ENCODE assay signal across 1 cellular context in the genomic region with DNA sequence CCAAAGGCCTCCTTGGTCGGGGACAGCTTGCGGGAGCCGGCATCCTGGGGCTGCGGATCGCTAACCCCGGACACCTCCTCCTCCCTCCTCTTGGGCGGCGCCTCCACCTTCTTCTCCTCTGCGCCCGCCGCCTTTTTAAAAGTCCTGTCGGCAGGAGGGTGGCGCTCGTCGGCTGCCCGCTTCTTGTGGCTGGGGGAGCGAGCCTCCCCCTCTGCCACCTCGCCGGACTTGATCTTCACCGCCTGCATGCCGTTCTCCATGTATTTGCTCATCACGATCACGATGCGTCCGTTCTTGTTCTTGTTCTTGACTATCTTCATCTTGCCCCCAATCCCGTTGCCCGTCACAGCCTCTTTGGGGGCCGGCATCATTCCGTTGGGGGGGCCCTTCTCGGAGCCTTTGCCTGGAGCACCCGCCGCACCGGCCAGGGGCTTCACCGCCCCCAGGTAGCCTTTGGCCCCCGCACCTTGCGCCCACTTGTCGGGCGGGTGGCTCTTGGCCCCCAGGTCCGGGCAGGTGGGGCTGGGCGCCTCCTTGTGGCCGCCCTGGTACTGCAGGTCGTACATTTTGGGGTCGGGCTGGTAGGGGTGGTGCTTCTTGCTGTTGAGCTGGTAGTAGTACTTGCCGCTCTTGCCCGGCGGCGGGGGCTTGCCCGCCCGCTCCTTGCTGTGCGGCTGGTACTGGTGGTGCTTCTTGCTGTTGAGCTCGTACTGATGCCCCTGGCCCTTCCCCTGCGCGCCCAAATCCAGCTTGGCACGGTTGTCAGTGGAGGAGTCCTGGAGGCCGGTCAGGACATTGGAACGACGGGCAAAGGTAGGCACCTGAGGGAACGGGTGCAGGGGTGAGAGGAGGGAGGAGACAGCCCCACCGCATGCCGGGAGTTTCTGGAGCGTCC.
A peak's percentile ranks its signal among the peaks of the same experiment; 100 is the strongest.
TF ChIP-seq lines count a peak whose summit lies in the region.

No MANE protein-coding gene starts in this region.

TF ChIP-seq in K562, 482 proteins besides CTCF, POLR2A, EP300 and RAD21 (continued from another document and continues in another):
- TF ChIP-seq, protein P1, sequence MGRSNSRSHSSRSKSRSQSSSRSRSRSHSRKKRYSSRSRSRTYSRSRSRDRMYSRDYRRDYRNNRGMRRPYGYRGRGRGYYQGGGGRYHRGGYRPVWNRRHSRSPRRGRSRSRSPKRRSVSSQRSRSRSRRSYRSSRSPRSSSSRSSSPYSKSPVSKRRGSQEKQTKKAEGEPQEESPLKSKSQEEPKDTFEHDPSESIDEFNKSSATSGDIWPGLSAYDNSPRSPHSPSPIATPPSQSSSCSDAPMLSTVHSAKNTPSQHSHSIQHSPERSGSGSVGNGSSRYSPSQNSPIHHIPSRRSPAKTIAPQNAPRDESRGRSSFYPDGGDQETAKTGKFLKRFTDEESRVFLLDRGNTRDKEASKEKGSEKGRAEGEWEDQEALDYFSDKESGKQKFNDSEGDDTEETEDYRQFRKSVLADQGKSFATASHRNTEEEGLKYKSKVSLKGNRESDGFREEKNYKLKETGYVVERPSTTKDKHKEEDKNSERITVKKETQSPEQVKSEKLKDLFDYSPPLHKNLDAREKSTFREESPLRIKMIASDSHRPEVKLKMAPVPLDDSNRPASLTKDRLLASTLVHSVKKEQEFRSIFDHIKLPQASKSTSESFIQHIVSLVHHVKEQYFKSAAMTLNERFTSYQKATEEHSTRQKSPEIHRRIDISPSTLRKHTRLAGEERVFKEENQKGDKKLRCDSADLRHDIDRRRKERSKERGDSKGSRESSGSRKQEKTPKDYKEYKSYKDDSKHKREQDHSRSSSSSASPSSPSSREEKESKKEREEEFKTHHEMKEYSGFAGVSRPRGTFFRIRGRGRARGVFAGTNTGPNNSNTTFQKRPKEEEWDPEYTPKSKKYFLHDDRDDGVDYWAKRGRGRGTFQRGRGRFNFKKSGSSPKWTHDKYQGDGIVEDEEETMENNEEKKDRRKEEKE (IDR thresholded peaks at IDR 0.05; ENCODE audit: borderline replicate concordance in 1 of 2, control insufficient read depth in 1 of 2, low read depth in 2 of 2, low read length in 1 of 2), result no peak
- TF ChIP-seq PTBP1 (IDR thresholded peaks at IDR 0.05; ENCODE audit: low read depth, low read length), result no peak
- no peak for TF ChIP-seq SIRT6 (IDR thresholded peaks at IDR 0.05; ENCODE audit: low read depth, low read length)
- TF ChIP-seq NBN (IDR thresholded peaks at IDR 0.05; ENCODE audit: low read depth), result no peak
- TF ChIP-seq PHF20 (IDR thresholded peaks at IDR 0.05; ENCODE audit: partially characterized antibody), result no peak
- TF ChIP-seq, protein P2, sequence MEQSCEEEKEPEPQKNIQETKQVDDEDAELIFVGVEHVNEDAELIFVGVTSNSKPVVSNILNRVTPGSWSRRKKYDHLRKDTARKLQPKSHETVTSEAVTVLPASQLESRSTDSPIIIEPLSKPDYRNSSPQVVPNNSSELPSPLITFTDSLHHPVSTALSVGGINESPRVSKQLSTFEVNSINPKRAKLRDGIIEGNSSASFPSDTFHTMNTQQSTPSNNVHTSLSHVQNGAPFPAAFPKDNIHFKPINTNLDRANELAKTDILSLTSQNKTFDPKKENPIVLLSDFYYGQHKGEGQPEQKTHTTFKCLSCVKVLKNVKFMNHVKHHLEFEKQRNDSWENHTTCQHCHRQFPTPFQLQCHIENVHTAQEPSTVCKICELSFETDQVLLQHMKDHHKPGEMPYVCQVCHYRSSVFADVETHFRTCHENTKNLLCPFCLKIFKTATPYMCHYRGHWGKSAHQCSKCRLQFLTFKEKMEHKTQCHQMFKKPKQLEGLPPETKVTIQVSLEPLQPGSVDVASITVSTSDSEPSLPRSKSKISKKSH (CRISPR knock-in tag; IDR thresholded peaks at IDR 0.05), result no peak
- TF ChIP-seq KDM4B (IDR thresholded peaks at IDR 0.05; ENCODE audit: borderline replicate concordance in 2 of 2, low read depth in 1 of 2), result no peak
- TF ChIP-seq, protein P3, sequence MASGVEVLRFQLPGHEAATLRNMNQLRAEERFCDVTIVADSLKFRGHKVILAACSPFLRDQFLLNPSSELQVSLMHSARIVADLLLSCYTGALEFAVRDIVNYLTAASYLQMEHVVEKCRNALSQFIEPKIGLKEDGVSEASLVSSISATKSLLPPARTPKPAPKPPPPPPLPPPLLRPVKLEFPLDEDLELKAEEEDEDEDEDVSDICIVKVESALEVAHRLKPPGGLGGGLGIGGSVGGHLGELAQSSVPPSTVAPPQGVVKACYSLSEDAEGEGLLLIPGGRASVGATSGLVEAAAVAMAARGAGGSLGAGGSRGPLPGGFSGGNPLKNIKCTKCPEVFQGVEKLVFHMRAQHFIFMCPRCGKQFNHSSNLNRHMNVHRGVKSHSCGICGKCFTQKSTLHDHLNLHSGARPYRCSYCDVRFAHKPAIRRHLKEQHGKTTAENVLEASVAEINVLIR (CRISPR knock-in tag; IDR thresholded peaks at IDR 0.05), result no peak
- TF ChIP-seq, protein P4, sequence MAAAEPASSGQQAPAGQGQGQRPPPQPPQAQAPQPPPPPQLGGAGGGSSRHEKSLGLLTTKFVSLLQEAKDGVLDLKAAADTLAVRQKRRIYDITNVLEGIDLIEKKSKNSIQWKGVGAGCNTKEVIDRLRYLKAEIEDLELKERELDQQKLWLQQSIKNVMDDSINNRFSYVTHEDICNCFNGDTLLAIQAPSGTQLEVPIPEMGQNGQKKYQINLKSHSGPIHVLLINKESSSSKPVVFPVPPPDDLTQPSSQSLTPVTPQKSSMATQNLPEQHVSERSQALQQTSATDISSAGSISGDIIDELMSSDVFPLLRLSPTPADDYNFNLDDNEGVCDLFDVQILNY (CRISPR knock-in tag; IDR thresholded peaks at IDR 0.05), result no peak
- TF ChIP-seq, protein P5, sequence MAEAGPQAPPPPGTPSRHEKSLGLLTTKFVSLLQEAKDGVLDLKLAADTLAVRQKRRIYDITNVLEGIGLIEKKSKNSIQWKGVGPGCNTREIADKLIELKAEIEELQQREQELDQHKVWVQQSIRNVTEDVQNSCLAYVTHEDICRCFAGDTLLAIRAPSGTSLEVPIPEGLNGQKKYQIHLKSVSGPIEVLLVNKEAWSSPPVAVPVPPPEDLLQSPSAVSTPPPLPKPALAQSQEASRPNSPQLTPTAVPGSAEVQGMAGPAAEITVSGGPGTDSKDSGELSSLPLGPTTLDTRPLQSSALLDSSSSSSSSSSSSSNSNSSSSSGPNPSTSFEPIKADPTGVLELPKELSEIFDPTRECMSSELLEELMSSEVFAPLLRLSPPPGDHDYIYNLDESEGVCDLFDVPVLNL (CRISPR knock-in tag; IDR thresholded peaks at IDR 0.05; ENCODE audit: low read depth), result no peak
- TF ChIP-seq TEAD2 (tag; IDR thresholded peaks at IDR 0.05), result no peak
- 0 out of 2 replicates have a peak, but pooled peaks have one; percentile 51 for TF ChIP-seq ZNF311 (CRISPR knock-in tag; IDR thresholded peaks at IDR 0.05)
- TF ChIP-seq ZFP30 (CRISPR knock-in tag; IDR thresholded peaks at IDR 0.05; ENCODE audit: borderline replicate concordance), result no peak
- 0 out of 2 replicates have a peak, but pooled peaks have one; percentile 43 for TF ChIP-seq CBX1 (IDR thresholded peaks at IDR 0.05; ENCODE audit: low read depth)
- no peak for TF ChIP-seq PHB (CRISPR knock-in tag; IDR thresholded peaks at IDR 0.05)
- TF ChIP-seq TEAD4 (IDR thresholded peaks at IDR 0.05; ENCODE audit: low read length), result peak; percentile 24; the same call in 1 of the 2 replicates
- no peak for TF ChIP-seq TEAD4 (CRISPR knock-in tag; IDR thresholded peaks at IDR 0.05; ENCODE audit: borderline replicate concordance)
- no peak for TF ChIP-seq BRF1 (IDR thresholded peaks at IDR 0.05; ENCODE audit: borderline replicate concordance, extremely low read depth, insufficient read length)
- TF ChIP-seq, protein P6, sequence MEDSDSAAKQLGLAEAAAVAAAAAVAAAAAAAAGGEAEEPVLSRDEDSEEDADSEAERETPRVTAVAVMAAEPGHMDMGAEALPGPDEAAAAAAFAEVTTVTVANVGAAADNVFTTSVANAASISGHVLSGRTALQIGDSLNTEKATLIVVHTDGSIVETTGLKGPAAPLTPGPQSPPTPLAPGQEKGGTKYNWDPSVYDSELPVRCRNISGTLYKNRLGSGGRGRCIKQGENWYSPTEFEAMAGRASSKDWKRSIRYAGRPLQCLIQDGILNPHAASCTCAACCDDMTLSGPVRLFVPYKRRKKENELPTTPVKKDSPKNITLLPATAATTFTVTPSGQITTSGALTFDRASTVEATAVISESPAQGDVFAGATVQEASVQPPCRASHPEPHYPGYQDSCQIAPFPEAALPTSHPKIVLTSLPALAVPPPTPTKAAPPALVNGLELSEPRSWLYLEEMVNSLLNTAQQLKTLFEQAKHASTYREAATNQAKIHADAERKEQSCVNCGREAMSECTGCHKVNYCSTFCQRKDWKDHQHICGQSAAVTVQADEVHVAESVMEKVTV (CRISPR knock-in tag; IDR thresholded peaks at IDR 0.05), result peak; percentile 57
- no peak for TF ChIP-seq U2AF1 (optimal IDR thresholded peaks at IDR 0.05; ENCODE audit: low read depth, low read length)
- no peak for TF ChIP-seq CCAR2 (IDR thresholded peaks at IDR 0.05; ENCODE audit: low read depth, low read length)
- TF ChIP-seq ZNF23 (CRISPR knock-in tag; IDR thresholded peaks at IDR 0.05), result no peak
- no peak for TF ChIP-seq ZNF146 (CRISPR knock-in tag; IDR thresholded peaks at IDR 0.05; ENCODE audit: unreplicated experiment)
- no peak for TF ChIP-seq ZKSCAN3 (CRISPR knock-in tag; IDR thresholded peaks at IDR 0.05)
- TF ChIP-seq RAD51 (IDR thresholded peaks at IDR 0.05; ENCODE audit: borderline replicate concordance, low read depth), result no peak
- no peak for TF ChIP-seq HOXB6 (CRISPR knock-in tag; IDR thresholded peaks at IDR 0.05; ENCODE audit: borderline replicate concordance)
- 0 out of 2 replicates have a peak, but pooled peaks have one; percentile 4 for TF ChIP-seq NFIC (IDR thresholded peaks at IDR 0.05)
- TF ChIP-seq, protein P7, sequence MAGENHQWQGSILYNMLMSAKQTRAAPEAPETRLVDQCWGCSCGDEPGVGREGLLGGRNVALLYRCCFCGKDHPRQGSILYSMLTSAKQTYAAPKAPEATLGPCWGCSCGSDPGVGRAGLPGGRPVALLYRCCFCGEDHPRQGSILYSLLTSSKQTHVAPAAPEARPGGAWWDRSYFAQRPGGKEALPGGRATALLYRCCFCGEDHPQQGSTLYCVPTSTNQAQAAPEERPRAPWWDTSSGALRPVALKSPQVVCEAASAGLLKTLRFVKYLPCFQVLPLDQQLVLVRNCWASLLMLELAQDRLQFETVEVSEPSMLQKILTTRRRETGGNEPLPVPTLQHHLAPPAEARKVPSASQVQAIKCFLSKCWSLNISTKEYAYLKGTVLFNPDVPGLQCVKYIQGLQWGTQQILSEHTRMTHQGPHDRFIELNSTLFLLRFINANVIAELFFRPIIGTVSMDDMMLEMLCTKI (IDR thresholded peaks at IDR 0.05; ENCODE audit: partially characterized antibody), result no peak
- no peak for TF ChIP-seq KLF10 (CRISPR knock-in tag; IDR thresholded peaks at IDR 0.05)
- TF ChIP-seq ZC3H8 (IDR thresholded peaks at IDR 0.05), result no peak
- TF ChIP-seq, protein P8, sequence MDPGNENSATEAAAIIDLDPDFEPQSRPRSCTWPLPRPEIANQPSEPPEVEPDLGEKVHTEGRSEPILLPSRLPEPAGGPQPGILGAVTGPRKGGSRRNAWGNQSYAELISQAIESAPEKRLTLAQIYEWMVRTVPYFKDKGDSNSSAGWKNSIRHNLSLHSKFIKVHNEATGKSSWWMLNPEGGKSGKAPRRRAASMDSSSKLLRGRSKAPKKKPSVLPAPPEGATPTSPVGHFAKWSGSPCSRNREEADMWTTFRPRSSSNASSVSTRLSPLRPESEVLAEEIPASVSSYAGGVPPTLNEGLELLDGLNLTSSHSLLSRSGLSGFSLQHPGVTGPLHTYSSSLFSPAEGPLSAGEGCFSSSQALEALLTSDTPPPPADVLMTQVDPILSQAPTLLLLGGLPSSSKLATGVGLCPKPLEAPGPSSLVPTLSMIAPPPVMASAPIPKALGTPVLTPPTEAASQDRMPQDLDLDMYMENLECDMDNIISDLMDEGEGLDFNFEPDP (CRISPR knock-in tag; IDR thresholded peaks at IDR 0.05), result 0 out of 2 replicates have a peak, but pooled peaks have one; percentile 60
- TF ChIP-seq, protein P9, sequence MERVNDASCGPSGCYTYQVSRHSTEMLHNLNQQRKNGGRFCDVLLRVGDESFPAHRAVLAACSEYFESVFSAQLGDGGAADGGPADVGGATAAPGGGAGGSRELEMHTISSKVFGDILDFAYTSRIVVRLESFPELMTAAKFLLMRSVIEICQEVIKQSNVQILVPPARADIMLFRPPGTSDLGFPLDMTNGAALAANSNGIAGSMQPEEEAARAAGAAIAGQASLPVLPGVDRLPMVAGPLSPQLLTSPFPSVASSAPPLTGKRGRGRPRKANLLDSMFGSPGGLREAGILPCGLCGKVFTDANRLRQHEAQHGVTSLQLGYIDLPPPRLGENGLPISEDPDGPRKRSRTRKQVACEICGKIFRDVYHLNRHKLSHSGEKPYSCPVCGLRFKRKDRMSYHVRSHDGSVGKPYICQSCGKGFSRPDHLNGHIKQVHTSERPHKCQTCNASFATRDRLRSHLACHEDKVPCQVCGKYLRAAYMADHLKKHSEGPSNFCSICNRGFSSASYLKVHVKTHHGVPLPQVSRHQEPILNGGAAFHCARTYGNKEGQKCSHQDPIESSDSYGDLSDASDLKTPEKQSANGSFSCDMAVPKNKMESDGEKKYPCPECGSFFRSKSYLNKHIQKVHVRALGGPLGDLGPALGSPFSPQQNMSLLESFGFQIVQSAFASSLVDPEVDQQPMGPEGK (CRISPR knock-in tag; IDR thresholded peaks at IDR 0.05; ENCODE audit: borderline replicate concordance), result no peak
- TF ChIP-seq, protein P10, sequence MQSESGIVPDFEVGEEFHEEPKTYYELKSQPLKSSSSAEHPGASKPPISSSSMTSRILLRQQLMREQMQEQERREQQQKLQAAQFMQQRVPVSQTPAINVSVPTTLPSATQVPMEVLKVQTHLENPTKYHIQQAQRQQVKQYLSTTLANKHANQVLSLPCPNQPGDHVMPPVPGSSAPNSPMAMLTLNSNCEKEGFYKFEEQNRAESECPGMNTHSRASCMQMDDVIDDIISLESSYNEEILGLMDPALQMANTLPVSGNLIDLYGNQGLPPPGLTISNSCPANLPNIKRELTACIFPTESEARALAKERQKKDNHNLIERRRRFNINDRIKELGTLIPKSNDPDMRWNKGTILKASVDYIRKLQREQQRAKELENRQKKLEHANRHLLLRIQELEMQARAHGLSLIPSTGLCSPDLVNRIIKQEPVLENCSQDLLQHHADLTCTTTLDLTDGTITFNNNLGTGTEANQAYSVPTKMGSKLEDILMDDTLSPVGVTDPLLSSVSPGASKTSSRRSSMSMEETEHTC (IDR thresholded peaks at IDR 0.05), result no peak
- TF ChIP-seq RFX7 (CRISPR knock-in tag; IDR thresholded peaks at IDR 0.05), result no peak
- no peak for TF ChIP-seq ZNF780A (CRISPR knock-in tag; IDR thresholded peaks at IDR 0.05)
- 0 out of 2 replicates have a peak, but pooled peaks have one; percentile 19 for TF ChIP-seq ZNF282 (CRISPR knock-in tag; IDR thresholded peaks at IDR 0.05)
